Comparison of ENCODE assay signal across 21 cellular contexts in the genomic region with DNA sequence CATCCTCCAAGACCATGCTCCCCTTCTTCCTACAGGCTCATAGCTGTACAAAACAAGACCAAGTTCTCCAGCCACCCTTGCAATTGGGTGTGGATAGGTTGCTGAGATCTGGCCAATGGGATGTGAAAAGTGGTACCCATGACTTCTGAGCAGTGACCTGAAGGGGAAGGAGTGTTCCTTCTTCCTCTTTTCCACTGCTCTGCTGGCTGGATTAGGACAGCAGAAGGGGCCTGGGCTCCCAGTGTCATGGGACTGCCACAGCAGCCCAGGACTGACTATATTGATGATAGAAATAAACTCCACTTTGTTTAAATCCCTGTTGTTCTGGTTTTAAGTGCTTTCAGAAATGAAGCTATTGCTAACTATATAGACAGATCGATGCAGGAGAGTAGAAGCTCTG.
"Had no signal": no experiment of that assay in that cellular context is flagged by ENCODE, and none has a peak within 500 bp of the region (broad histone marks: within the 10 kb centered on the region; RNA-seq: fewer than 3 reads in every experiment).

No MANE protein-coding gene starts in this region.

- H3K9ac ChIP-seq: SK-N-SH had no signal

- FAIRE-seq: astrocyte, bronchial epithelial cell, endothelial cell of umbilical vein, islet of Langerhans had no signal

- H3K36me3 ChIP-seq: suprapubic skin, upper lobe of left lung had no signal

- DNase-seq: activated CD4-positive, alpha-beta T cell treated with anti-CD3 and anti-CD28 coated beads, Interleukin-2, amount 50 U/mL, for 1 hour; activated CD4-positive, CD25-positive, alpha-beta regulatory T cell treated with anti-CD3 and anti-CD28 coated beads, Interleukin-2, amount 50 U/mL, for 72 hours; activated CD8-positive, alpha-beta memory T cell treated with anti-CD3 and anti-CD28 coated beads for 24 hours; activated CD8-positive, alpha-beta memory T cell treated with anti-CD3 and anti-CD28 coated beads, Interleukin-2, amount 50 U/mL, for 48 hours; activated effector memory CD4-positive, alpha-beta T cell treated with Interleukin-2 at 50 U/mL for 16 hours; activated naive CD4-positive, alpha-beta T cell treated with anti-CD3 and anti-CD28 coated beads, Interleukin-2, amount 50 U/mL, for 16 hours; activated T-cell treated with anti-CD3 and anti-CD28 coated beads, Interleukin-2, amount 50 U/mL, for 48 hours; cerebellar nuclear complex; effector memory CD4-positive, alpha-beta T cell; hippocampal formation; midbrain; SK-N-SH; T-cell; upper lobe of left lung had no signal

- H3K4me3 ChIP-seq: suprapubic skin, upper lobe of left lung had no signal

- H3K9me3 ChIP-seq: SK-N-SH, suprapubic skin, upper lobe of left lung had no signal

- H3K4me1 ChIP-seq: upper lobe of left lung had no signal

- H3K4me2 ChIP-seq: SK-N-SH had no signal

- H3K27me3 ChIP-seq: suprapubic skin, upper lobe of left lung had no signal

- ATAC-seq: left lobe of liver, T-cell had no signal

- H3K27ac ChIP-seq: suprapubic skin, upper lobe of left lung, VCaP had no signal
